ENCODE assay signal across 17 cellular contexts in the genomic region with DNA sequence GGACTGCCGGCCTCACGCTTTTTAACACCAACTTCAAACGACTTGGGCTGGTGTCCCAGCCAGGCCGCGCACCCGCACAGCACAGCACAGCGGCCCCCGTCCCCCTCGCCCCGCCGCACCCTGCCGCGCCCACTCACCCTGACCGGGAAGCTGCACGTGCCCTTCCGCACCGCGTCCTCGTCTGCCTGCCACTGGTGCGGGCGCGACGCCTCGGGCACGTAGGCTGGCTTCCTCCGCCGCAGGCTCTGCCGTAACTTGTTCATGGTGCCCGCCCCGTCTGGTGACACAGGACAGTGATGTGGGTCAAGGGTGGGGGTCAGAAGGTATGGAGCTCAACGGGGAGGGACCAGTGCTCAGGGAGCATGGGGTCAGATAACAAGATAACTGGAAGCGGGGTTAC. TPM values are rescaled to one million over a fixed set of nuclear protein-coding genes. Genes with fewer than 3 reads are reported as not detected.
A peak's percentile ranks its signal among the peaks of the same experiment; 100 is the strongest.
DNase-seq lines count a peak whose midpoint lies in the region; ATAC-seq and TF ChIP-seq lines count a peak whose summit lies in the region.
"Had no signal": no experiment of that assay in that cellular context is flagged by ENCODE, and none has a peak within 500 bp of the region (broad histone marks: within the 10 kb centered on the region; RNA-seq: fewer than 3 reads in every experiment).

No MANE protein-coding gene starts in this region.

- DNase-seq in Right ventricle myocardium superior (peak; percentile 37), left ventricle myocardium inferior (no peak), ecto neural progenitor cell (ENCODE audit: low spot score) (peak; percentile 29), neural progenitor cell (ENCODE audit: low spot score) (no peak), MM.1S (no peak)
- DNase-seq in naive thymus-derived CD4-positive, alpha-beta T cell, result no peak
- no peak for DNase-seq in activated CD8-positive, alpha-beta memory T cell treated with anti-CD3 and anti-CD28 coated beads for 24 hours
- DNase-seq: AML-193; Caco-2; CD8-positive, alpha-beta memory T cell; HFFc6 had no signal

- H3K36me3 Mint-ChIP-seq in neural progenitor cell, result peaks cover 28% of the 10 kb centered on the region
- H3K36me3 Mint-ChIP-seq in naive thymus-derived CD4-positive, alpha-beta T cell, result peaks cover 4 to 16% (median 9%) of the 10 kb centered on the region in 5 donors

- H3K4me3 Mint-ChIP-seq in neural progenitor cell, result peak overlapping the region; percentile 31
- H3K4me3 Mint-ChIP-seq in naive thymus-derived CD4-positive, alpha-beta T cell, result no peak overlapping the region
- H3K4me3 Mint-ChIP-seq: CD8-positive, alpha-beta memory T cell; GM23338; HFFc6 had no signal

- no peak overlapping the region for H2AFZ ChIP-seq in neural progenitor cell (replicated peaks)
- H2AFZ ChIP-seq in MM.1S (ENCODE audit: low read length), result no peak overlapping the region
- H2AFZ ChIP-seq: GM23338 had no signal

- peaks cover 38% of the 10 kb centered on the region for H3K4me1 ChIP-seq in left ventricle myocardium inferior
- no peaks in the 10 kb centered on the region for H3K4me1 ChIP-seq in neural progenitor cell
- no peaks in the 10 kb centered on the region for H3K4me1 ChIP-seq in naive thymus-derived CD4-positive, alpha-beta T cell (ENCODE audit: control insufficient read depth in 2 of 2, insufficient read depth in 2 of 2, low read length in 2 of 2)
- no peaks in the 10 kb centered on the region for H3K4me1 ChIP-seq in MM.1S (ENCODE audit: low read length)

- no peaks in the 10 kb centered on the region for H3F3A ChIP-seq in neural progenitor cell (ENCODE audit: low read depth)
- no peaks in the 10 kb centered on the region for H3F3A ChIP-seq in MM.1S (ENCODE audit: insufficient read depth, low read length)

- no peaks in the 10 kb centered on the region for H3K9me3 Mint-ChIP-seq in neural progenitor cell
- H3K9me3 Mint-ChIP-seq in naive thymus-derived CD4-positive, alpha-beta T cell, result no peaks in the 10 kb centered on the region
- H3K9me3 Mint-ChIP-seq: CD8-positive, alpha-beta memory T cell; GM23338; HFFc6 had no signal

- H3K9ac ChIP-seq in neural progenitor cell, result no peak overlapping the region
- H3K9ac ChIP-seq in MM.1S (ENCODE audit: low read length), result no peak overlapping the region
- H3K9ac ChIP-seq: BLaER1 had no signal

- no peak overlapping the region for H3K4me3 ChIP-seq in left ventricle myocardium inferior
- H3K4me3 ChIP-seq in neural progenitor cell, result no peak overlapping the region
- H3K4me3 ChIP-seq in naive thymus-derived CD4-positive, alpha-beta T cell (ENCODE audit: low read length), result no peak overlapping the region
- no peak overlapping the region for H3K4me3 ChIP-seq in MM.1S (ENCODE audit: low read length)
- H3K4me3 ChIP-seq: BLaER1, GM23338, HAP-1 had no signal

- intact Hi-C loops in Right ventricle myocardium superior (cut with DNase I) (no loop called here), left ventricle myocardium inferior (cut with micrococcal nuclease) (no loop called here)
- intact Hi-C loops in naive thymus-derived CD4-positive, alpha-beta T cell (cut with micrococcal nuclease), result no loop called here

- TF ChIP-seq CTCF in left ventricle myocardium inferior (IDR thresholded peaks at IDR 0.05; ENCODE audit: borderline replicate concordance) (no peak), neural progenitor cell (IDR thresholded peaks at IDR 0.05) (no peak), MM.1S (IDR thresholded peaks at IDR 0.05; ENCODE audit: low read length) (no peak)

- H3K4me1 Mint-ChIP-seq in neural progenitor cell, result no peaks in the 10 kb centered on the region
- H3K4me1 Mint-ChIP-seq in naive thymus-derived CD4-positive, alpha-beta T cell, result no peaks in the 10 kb centered on the region
- H3K4me1 Mint-ChIP-seq: CD8-positive, alpha-beta memory T cell; GM23338 had no signal

- H3K27me3 ChIP-seq in left ventricle myocardium inferior (ENCODE audit: low read depth), result no peaks in the 10 kb centered on the region
- H3K27me3 ChIP-seq in neural progenitor cell, result no peaks in the 10 kb centered on the region
- no peaks in the 10 kb centered on the region for H3K27me3 ChIP-seq in naive thymus-derived CD4-positive, alpha-beta T cell (ENCODE audit: control insufficient read depth in 2 of 2, insufficient read depth in 2 of 2, low read length in 2 of 2)
- H3K27me3 ChIP-seq in MM.1S (replicated peaks; ENCODE audit: insufficient read depth, low read length), result no peaks in the 10 kb centered on the region
- H3K27me3 ChIP-seq: BLaER1 had no signal

- POLR2A ChIA-PET in naive thymus-derived CD4-positive, alpha-beta T cell (lab: Charles Lee), result no interaction called here

- H3K27ac Mint-ChIP-seq in neural progenitor cell, result no peak overlapping the region
- no peak overlapping the region for H3K27ac Mint-ChIP-seq in naive thymus-derived CD4-positive, alpha-beta T cell
- H3K27ac Mint-ChIP-seq: GM23338, HFFc6 had no signal

- H3K79me2 ChIP-seq in neural progenitor cell (ENCODE audit: low read depth) (peaks cover 12% of the 10 kb centered on the region), MM.1S (ENCODE audit: low read length) (no peaks in the 10 kb centered on the region)

- H3K9me3 ChIP-seq in left ventricle myocardium inferior (replicated peaks) (no peaks in the 10 kb centered on the region), neural progenitor cell (ENCODE audit: low read depth) (no peaks in the 10 kb centered on the region), MM.1S (replicated peaks; ENCODE audit: insufficient read depth, low read length) (no peaks in the 10 kb centered on the region)
- H3K9me3 ChIP-seq in naive thymus-derived CD4-positive, alpha-beta T cell (ENCODE audit: control insufficient read depth in 2 of 3, low read length in 3 of 3), result no peaks in the 10 kb centered on the region
- H3K9me3 ChIP-seq: BLaER1, Caco-2, HAP-1 had no signal

- H3K4me2 ChIP-seq in neural progenitor cell (no peak overlapping the region), MM.1S (ENCODE audit: low read depth, low read length) (no peak overlapping the region)
- H3K4me2 ChIP-seq: BLaER1, GM23338 had no signal

- no peaks in the 10 kb centered on the region for H3K9me2 ChIP-seq in MM.1S (replicated peaks; ENCODE audit: insufficient read depth, low read length)

- ATAC-seq in Right ventricle myocardium superior (ENCODE audit: poor library complexity) (no peak), GM19397 (IDR thresholded peaks at IDR 0.05; ENCODE audit: unreplicated experiment) (no peak)
- no peak for ATAC-seq in naive thymus-derived CD4-positive, alpha-beta T cell
- ATAC-seq: GM23338, HepG2 had no signal

- H3K36me3 ChIP-seq in left ventricle myocardium inferior (peaks cover 70% of the 10 kb centered on the region), neural progenitor cell (no peaks in the 10 kb centered on the region), MM.1S (replicated peaks; ENCODE audit: insufficient read depth, low read length) (no peaks in the 10 kb centered on the region)
- H3K36me3 ChIP-seq in naive thymus-derived CD4-positive, alpha-beta T cell (ENCODE audit: control insufficient read depth in 2 of 3, insufficient read depth in 3 of 3, low read length in 3 of 3), result peaks cover 0 to 7% (median 0%) of the 10 kb centered on the region in 3 experiments

- H3K27ac ChIP-seq in left ventricle myocardium inferior (replicated peaks), result no peak overlapping the region
- H3K27ac ChIP-seq in neural progenitor cell, result no peak overlapping the region
- no peak overlapping the region for H3K27ac ChIP-seq in naive thymus-derived CD4-positive, alpha-beta T cell (ENCODE audit: low read depth, low read length)
- H3K27ac ChIP-seq in MM.1S (ENCODE audit: low read length), result no peak overlapping the region
- H3K27ac ChIP-seq: 22Rv1, BLaER1 had no signal

- H4K20me1 ChIP-seq in neural progenitor cell (ENCODE audit: low read depth) (peaks cover 16% of the 10 kb centered on the region), MM.1S (ENCODE audit: insufficient read depth, low read length) (no peaks in the 10 kb centered on the region)
- H4K20me1 ChIP-seq: BLaER1 had no signal

- H3K27me3 Mint-ChIP-seq in neural progenitor cell (ENCODE audit: insufficient read depth, low read depth), result no peaks in the 10 kb centered on the region
- no peaks in the 10 kb centered on the region for H3K27me3 Mint-ChIP-seq in naive thymus-derived CD4-positive, alpha-beta T cell
- H3K27me3 Mint-ChIP-seq: CD8-positive, alpha-beta memory T cell had no signal

- CTCF ChIA-PET in naive thymus-derived CD4-positive, alpha-beta T cell (lab: Charles Lee), result interaction anchor here (0.5 kb wide), 1 partner anchor 117 kb away, joined by 3 read pairs; no protein-coding TSS in a partner anchor

RNA-seq across cellular contexts. Expression of a gene that starts 6.2 kb away (rescaled TPM):
- 13.5 TPM for total RNA-seq in Right ventricle myocardium superior
- 14.7 TPM for total RNA-seq in left ventricle myocardium inferior
- total RNA-seq in neural progenitor cell (ENCODE audit: low replicate concordance), result 6.4 and 19.8 TPM in 2 replicates
- total RNA-seq in naive thymus-derived CD4-positive, alpha-beta T cell, result 10 to 100 TPM in 3 of 5 experiments, 1 to 10 TPM in 2; 9.0 to 28.6 (median 11.2) TPM
- 1 to 10 TPM in 1 of 2 donors, under 1 TPM in 1; 0.28 to 1.4 TPM for polyA plus RNA-seq in naive thymus-derived CD4-positive, alpha-beta T cell

RNA-seq across cellular contexts. Expression of a gene that starts 32.4 kb away (rescaled TPM):
- total RNA-seq in Right ventricle myocardium superior (36.1 TPM), left ventricle myocardium inferior (24.0 TPM), neural progenitor cell (ENCODE audit: low replicate concordance) (27.7 and 89.7 TPM in 2 replicates)
- total RNA-seq in naive thymus-derived CD4-positive, alpha-beta T cell, result 10 to 100 TPM; 26.2 to 48.3 (median 43.8) TPM
- polyA plus RNA-seq in naive thymus-derived CD4-positive, alpha-beta T cell, result 10 to 100 TPM; 14.4 to 21.9 TPM

RNA-seq across cellular contexts. Expression of a gene that starts 32.6 kb away (rescaled TPM):
- total RNA-seq in Right ventricle myocardium superior (14.7 TPM), left ventricle myocardium inferior (9.8 TPM), neural progenitor cell (ENCODE audit: low replicate concordance) (6.5 and 12.4 TPM in 2 replicates)
- 1 to 10 TPM; 4.9 to 9.0 (median 7.3) TPM for total RNA-seq in naive thymus-derived CD4-positive, alpha-beta T cell
- polyA plus RNA-seq in naive thymus-derived CD4-positive, alpha-beta T cell, result 1 to 10 TPM; 3.0 to 6.5 TPM

Comparison
In these comparisons a context has a peak if more than half of its experiments do, and no peak if none do; other contexts are left out.
1. DNase-seq: peak in Right ventricle myocardium superior (single experiment) and ecto neural progenitor cell (single experiment); none in left ventricle myocardium inferior (single experiment), neural progenitor cell (single experiment), naive thymus-derived CD4-positive, alpha-beta T cell (0 of 9), MM.1S (single experiment) and activated CD8-positive, alpha-beta memory T cell treated with anti-CD3 and anti-CD28 coated beads for 24 hours (single experiment).